ENCODE assay signal across 1 cellular context in genomic region chr2:74549685-74549971, GRCh38.
TF ChIP-seq lines count a peak whose summit lies in the region.

No MANE protein-coding gene starts in this region.

TF ChIP-seq in GM12878, 131 proteins besides CTCF, POLR2A, EP300 and RAD21:
- no peak for TF ChIP-seq REST (IDR thresholded peaks at IDR 0.05; ENCODE audit: low read depth, low read length)
- TF ChIP-seq IKZF2 (IDR thresholded peaks at IDR 0.05), result 0 out of 4 replicates have a peak, but pooled peaks of 1 of the 2 experiments have one; percentile 7
- TF ChIP-seq PAX5 (IDR thresholded peaks at IDR 0.05; ENCODE audit: borderline replicate concordance, low read depth, low read length), result no peak
- peak; percentile 73; the same call in 1 of the 2 replicates for TF ChIP-seq NFXL1 (IDR thresholded peaks at IDR 0.05; ENCODE audit: borderline replicate concordance)
- peak; percentile 57 for TF ChIP-seq YY1 (IDR thresholded peaks at IDR 0.05; ENCODE audit: low read depth, low read length)
- peak; percentile 78 for TF ChIP-seq ZBTB33 (IDR thresholded peaks at IDR 0.05)
